Comparison of ENCODE assay signal across 1 cellular context in genomic region chr16:89476379-89476778, GRCh38.
TF ChIP-seq lines count a peak whose summit lies in the region.

No MANE protein-coding gene starts in this region.

TF ChIP-seq in liver, 16 proteins besides CTCF, POLR2A, EP300 and RAD21 (continued from another document):
- TF ChIP-seq, protein P1, sequence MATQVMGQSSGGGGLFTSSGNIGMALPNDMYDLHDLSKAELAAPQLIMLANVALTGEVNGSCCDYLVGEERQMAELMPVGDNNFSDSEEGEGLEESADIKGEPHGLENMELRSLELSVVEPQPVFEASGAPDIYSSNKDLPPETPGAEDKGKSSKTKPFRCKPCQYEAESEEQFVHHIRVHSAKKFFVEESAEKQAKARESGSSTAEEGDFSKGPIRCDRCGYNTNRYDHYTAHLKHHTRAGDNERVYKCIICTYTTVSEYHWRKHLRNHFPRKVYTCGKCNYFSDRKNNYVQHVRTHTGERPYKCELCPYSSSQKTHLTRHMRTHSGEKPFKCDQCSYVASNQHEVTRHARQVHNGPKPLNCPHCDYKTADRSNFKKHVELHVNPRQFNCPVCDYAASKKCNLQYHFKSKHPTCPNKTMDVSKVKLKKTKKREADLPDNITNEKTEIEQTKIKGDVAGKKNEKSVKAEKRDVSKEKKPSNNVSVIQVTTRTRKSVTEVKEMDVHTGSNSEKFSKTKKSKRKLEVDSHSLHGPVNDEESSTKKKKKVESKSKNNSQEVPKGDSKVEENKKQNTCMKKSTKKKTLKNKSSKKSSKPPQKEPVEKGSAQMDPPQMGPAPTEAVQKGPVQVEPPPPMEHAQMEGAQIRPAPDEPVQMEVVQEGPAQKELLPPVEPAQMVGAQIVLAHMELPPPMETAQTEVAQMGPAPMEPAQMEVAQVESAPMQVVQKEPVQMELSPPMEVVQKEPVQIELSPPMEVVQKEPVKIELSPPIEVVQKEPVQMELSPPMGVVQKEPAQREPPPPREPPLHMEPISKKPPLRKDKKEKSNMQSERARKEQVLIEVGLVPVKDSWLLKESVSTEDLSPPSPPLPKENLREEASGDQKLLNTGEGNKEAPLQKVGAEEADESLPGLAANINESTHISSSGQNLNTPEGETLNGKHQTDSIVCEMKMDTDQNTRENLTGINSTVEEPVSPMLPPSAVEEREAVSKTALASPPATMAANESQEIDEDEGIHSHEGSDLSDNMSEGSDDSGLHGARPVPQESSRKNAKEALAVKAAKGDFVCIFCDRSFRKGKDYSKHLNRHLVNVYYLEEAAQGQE (IDR thresholded peaks at IDR 0.05), result no peak
- no peak for TF ChIP-seq YY1 (IDR thresholded peaks at IDR 0.05)
- TF ChIP-seq GABPA (IDR thresholded peaks at IDR 0.05 in 1 of 2, conservative IDR thresholded peaks at IDR 0.05 in 1 of 2), result no peak
- TF ChIP-seq, protein P2, sequence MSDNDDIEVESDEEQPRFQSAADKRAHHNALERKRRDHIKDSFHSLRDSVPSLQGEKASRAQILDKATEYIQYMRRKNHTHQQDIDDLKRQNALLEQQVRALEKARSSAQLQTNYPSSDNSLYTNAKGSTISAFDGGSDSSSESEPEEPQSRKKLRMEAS (IDR thresholded peaks at IDR 0.05), result no peak
- TF ChIP-seq NR2F2 (IDR thresholded peaks at IDR 0.05), result no peak
